ENCODE assay signal across 8 cellular contexts in genomic region chr22:38700271-38700788, GRCh38. TPM values are rescaled to one million over a fixed set of nuclear protein-coding genes. Genes with fewer than 3 reads are reported as not detected.
A peak's percentile ranks its signal among the peaks of the same experiment; 100 is the strongest.
DNase-seq lines count a peak whose midpoint lies in the region; ATAC-seq, FAIRE-seq and TF ChIP-seq lines count a peak whose summit lies in the region.

No MANE protein-coding gene starts in this region.

- WGBS in thyroid gland, 2 donors = 0 to 1% methylated on average over 11 to 33 of the region's 57 CpGs

- peak; percentile 56 to 85 for DNase-seq in PC-9
- peak; percentile 28 for DNase-seq in dedifferentiated amniotic fluid mesenchymal stem cell (ENCODE audit: extremely low spot score)
- DNase-seq in medulla oblongata (ENCODE audit: extremely low spot score) = peak; percentile 42
- peak in 1 of 2 donors; percentile 68 for DNase-seq in thyroid gland
- DNase-seq in NCI-H128 (lab: John Stamatoyannopoulos, UW; ENCODE audit: unreplicated experiment) = no peak
- DNase-seq in frontal cortex (ENCODE audit: low spot score in 2 of 2) = no peak

- H3K79me2 ChIP-seq in PC-9 (ENCODE audit: low read depth) = peaks cover 48% of the 10 kb centered on the region

- no TSS peak for BruUV-seq in PC-9 (replicated peaks; lab: Mats Ljungman, UMichigan)

- POLR2A ChIA-PET in PC-9 (lab: Charles Lee; ENCODE audit: unreplicated experiment) = interaction anchor here (0.5 to 0.6 kb wide), 2 partner anchors 13 to 338 kb away, joined by 4 to 6 read pairs; no protein-coding TSS in a partner anchor

- CTCF ChIA-PET in PC-9 (lab: Charles Lee) = interaction anchor here (0.6 kb wide), 2 partner anchors 200 to 829 kb away, joined by 3 to 7 read pairs; no protein-coding TSS in a partner anchor

- no peaks in the 10 kb centered on the region for H3K9me2 ChIP-seq in PC-9 (ENCODE audit: insufficient read depth)

- peak overlapping the region; percentile 74 to 91 (median 88) for H3K4me3 ChIP-seq in BLaER1 treated with 17β-estradiol and CSF1 and Interleukin-3, amounts not matched to agents 10 nM and 100 nM
- H3K4me3 ChIP-seq in PC-9 = peak overlapping the region; percentile 82
- H3K4me3 ChIP-seq in thyroid gland (replicated peaks in 1 of 3) = peak overlapping the region; percentile 66 to 98 (median 91)

- no peak for FAIRE-seq in frontal cortex (lab: Jason Lieb, UNC)

- peaks cover 0 to 20% (median 6%) of the 10 kb centered on the region in 11 experiments; a peak in 8 of 22 replicates for H3K36me3 ChIP-seq in BLaER1 treated with 17β-estradiol and CSF1 and Interleukin-3, amounts not matched to agents 10 nM and 100 nM
- peaks cover 22% of the 10 kb centered on the region; the same call in 1 of the 2 replicates for H3K36me3 ChIP-seq in PC-9 (ENCODE audit: low read depth)
- H3K36me3 ChIP-seq in thyroid gland = no peaks in the 10 kb centered on the region

- no peak for TF ChIP-seq POLR2A in thyroid gland (IDR thresholded peaks at IDR 0.05)

- ATAC-seq in GM21526 (IDR thresholded peaks at IDR 0.05; ENCODE audit: low FRiP score, unreplicated experiment) = peak; percentile 12

- peak overlapping the region; percentile 87 to 97 (median 94) for H3K9ac ChIP-seq in BLaER1 treated with 17β-estradiol and CSF1 and Interleukin-3, amounts not matched to agents 10 nM and 100 nM

- H2AFZ ChIP-seq in PC-9 = peak overlapping the region; percentile 63; the same call in 1 of the 2 replicates

- TF ChIP-seq CTCF in PC-9 (conservative IDR thresholded peaks at IDR 0.05) (no peak), thyroid gland (IDR thresholded peaks at IDR 0.05) (no peak)

- peaks cover 0 to 7% (median 0%) of the 10 kb centered on the region in 11 experiments; a peak in 2 of 22 replicates for H3K27me3 ChIP-seq in BLaER1 treated with 17β-estradiol and CSF1 and Interleukin-3, amounts not matched to agents 10 nM and 100 nM
- no peaks in the 10 kb centered on the region for H3K27me3 ChIP-seq in PC-9 (ENCODE audit: insufficient read depth, low read depth)
- H3K27me3 ChIP-seq in thyroid gland = no peaks in the 10 kb centered on the region

- intact Hi-C loops in PC-9 (cut with micrococcal nuclease; ENCODE audit: unreplicated experiment) = loop anchor here (10.0 kb wide), 2 partner anchors 196 to 386 kb away; partner anchors contain the start of genes CSNK1E and DDX17
- intact Hi-C loops in thyroid gland (cut with DNase I) = no loop called here

- peaks cover 60% of the 10 kb centered on the region for H3F3A ChIP-seq in PC-9 (ENCODE audit: insufficient read depth, low read depth)

- peaks cover 4 to 41% (median 17%) of the 10 kb centered on the region in 11 experiments; a peak in 13 of 22 replicates for H4K20me1 ChIP-seq in BLaER1 treated with 17β-estradiol and CSF1 and Interleukin-3, amounts not matched to agents 10 nM and 100 nM
- H4K20me1 ChIP-seq in PC-9 (ENCODE audit: insufficient read depth) = peaks cover 14% of the 10 kb centered on the region; the same call in 1 of the 2 replicates

- H3K4me1 ChIP-seq in BLaER1 treated with 17β-estradiol and CSF1 and Interleukin-3, amounts not matched to agents 10 nM and 100 nM = peaks cover 54 to 67% (median 65%) of the 10 kb centered on the region in 10 experiments
- H3K4me1 ChIP-seq in PC-9 (replicated peaks; ENCODE audit: insufficient read depth) = peaks cover 50% of the 10 kb centered on the region
- peaks cover 49 to 57% of the 10 kb centered on the region in 2 donors for H3K4me1 ChIP-seq in thyroid gland

- peak overlapping the region; percentile 87 to 97 (median 93) for H3K27ac ChIP-seq in BLaER1 treated with 17β-estradiol and CSF1 and Interleukin-3, amounts not matched to agents 10 nM and 100 nM
- H3K27ac ChIP-seq in PC-9 (peak overlapping the region; percentile 88), thyroid gland (peak overlapping the region; percentile 91 to 99 (median 98))

- H3K9me3 ChIP-seq in BLaER1 treated with 17β-estradiol and CSF1 and Interleukin-3, amounts not matched to agents 10 nM and 100 nM (replicated peaks in 1 of 11) = no peaks in the 10 kb centered on the region
- H3K9me3 ChIP-seq in PC-9 (ENCODE audit: insufficient read depth, low read depth) = no peaks in the 10 kb centered on the region
- no peaks in the 10 kb centered on the region for H3K9me3 ChIP-seq in thyroid gland

- peak overlapping the region; percentile 90 to 99 (median 93) for H3K4me2 ChIP-seq in BLaER1 treated with 17β-estradiol and CSF1 and Interleukin-3, amounts not matched to agents 10 nM and 100 nM
- peak overlapping the region; percentile 92 for H3K4me2 ChIP-seq in PC-9

RNA-seq across cellular contexts. Expression of gene JOSD1, which starts 0.4 kb away (rescaled TPM):
- total RNA-seq in PC-9 (2021) = 102 and 110 TPM in 2 replicates
- 10 to 100 TPM; 46.7 to 76.6 (median 62.2) TPM for total RNA-seq in thyroid gland
- total RNA-seq in frontal cortex = 54.6 TPM

RNA-seq across cellular contexts. Expression of gene GTPBP1, which starts 5.4 kb away (rescaled TPM):
- total RNA-seq in PC-9 (2021) (79.3 and 94.7 TPM in 2 replicates), thyroid gland (100 to 1,000 TPM in 1 of 4 donors, 10 to 100 TPM in 3; 51.6 to 117 (median 69.6) TPM), frontal cortex (34.6 TPM)

RNA-seq across cellular contexts. Expression of gene TOMM22, which starts 18.6 kb away (rescaled TPM):
- total RNA-seq in PC-9 (2021) (106 and 120 TPM in 2 replicates), thyroid gland (10 to 100 TPM; 39.4 to 61.3 (median 45.8) TPM), frontal cortex (66.4 TPM)

RNA-seq across cellular contexts. Expression of gene CBY1, which starts 43.9 kb away (rescaled TPM):
- total RNA-seq in PC-9 (2021) = 58.9 and 61.8 TPM in 2 replicates
- 10 to 100 TPM; 13.6 to 26.0 (median 23.0) TPM for total RNA-seq in thyroid gland
- 18.3 TPM for total RNA-seq in frontal cortex

RNA-seq across cellular contexts. Expression of gene FAM227A, which starts 44.1 kb away (rescaled TPM):
- 8.8 and 9.8 TPM in 2 replicates for total RNA-seq in PC-9 (2021)
- total RNA-seq in thyroid gland = 10 to 100 TPM in 3 of 4 donors, 1 to 10 TPM in 1; 8.4 to 12.6 (median 10.4) TPM
- 4.9 TPM for total RNA-seq in frontal cortex

Comparison
In these comparisons a context has a peak if more than half of its experiments do, and no peak if none do; other contexts are left out.
1. DNase-seq: peak in PC-9 (2 of 2), dedifferentiated amniotic fluid mesenchymal stem cell (single experiment) and medulla oblongata (single experiment); none in NCI-H128 (single experiment) and frontal cortex (0 of 2).
2. Peak in every context shown above with its lines, with median percentiles within 50 percentile points of each other: H3K27ac ChIP-seq and H3K4me3 ChIP-seq.